Comparison of ENCODE assay signal across 8 cellular contexts in the genomic region with DNA sequence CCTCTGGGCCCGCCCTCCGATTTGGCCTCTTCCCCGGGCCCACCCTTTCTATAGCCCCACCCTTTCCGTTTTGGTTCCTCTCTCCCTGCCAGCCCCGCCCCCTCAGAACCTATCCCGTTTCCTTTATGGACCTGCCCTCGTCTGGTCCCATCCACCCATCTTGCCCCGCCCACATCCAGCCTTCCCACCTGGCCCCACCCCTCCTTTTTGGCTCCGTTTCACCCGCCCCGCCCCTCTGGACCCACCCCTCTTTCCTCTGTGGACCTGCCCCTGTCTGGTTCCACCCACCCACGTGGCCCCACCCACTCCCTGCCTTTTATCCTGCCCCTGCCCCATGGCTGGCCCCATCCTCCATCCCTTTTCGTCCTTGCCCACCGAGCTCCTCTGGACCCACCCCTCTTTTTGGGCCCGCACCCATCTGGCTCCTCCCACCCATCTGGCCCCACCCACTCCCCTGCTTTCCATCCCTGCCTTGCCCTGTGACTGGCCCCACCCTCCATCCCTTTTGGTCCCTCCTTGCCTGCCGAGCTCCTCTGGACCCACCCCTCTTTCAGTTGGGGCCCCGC.
DNase-seq lines count a peak whose midpoint lies in the region; ATAC-seq, FAIRE-seq and TF ChIP-seq lines count a peak whose summit lies in the region.

No MANE protein-coding gene starts in this region.

- no peaks in the 10 kb centered on the region for H3K36me3 ChIP-seq in kidney epithelial cell (ENCODE audit: control insufficient read depth, insufficient read depth, low read length)

- TF ChIP-seq CTCF in GM10266 (IDR thresholded peaks at IDR 0.05; ENCODE audit: control insufficient read depth, insufficient read depth, low read depth, missing control alignments) (no peak), kidney epithelial cell (IDR thresholded peaks at IDR 0.05; ENCODE audit: insufficient read depth, low read length, poor library complexity, severe bottlenecking) (no peak)

- peaks cover 4% of the 10 kb centered on the region for H3K4me1 Mint-ChIP-seq in activated T-helper 17 cell treated with anti-CD3 and anti-CD28 coated beads, Interleukin-2, amount 50 U/mL, for 72 hours

- peak; percentile 68 for ATAC-seq in activated T-helper 17 cell treated with anti-CD3 and anti-CD28 coated beads, Interleukin-2, amount 50 U/mL, for 72 hours (replicated peaks)
- ATAC-seq in GM18867 (IDR thresholded peaks at IDR 0.05; ENCODE audit: unreplicated experiment): no peak

- H3K9me3 Mint-ChIP-seq in activated T-helper 17 cell treated with anti-CD3 and anti-CD28 coated beads, Interleukin-2, amount 50 U/mL, for 72 hours: no peaks in the 10 kb centered on the region

- H3K27me3 Mint-ChIP-seq in activated T-helper 17 cell treated with anti-CD3 and anti-CD28 coated beads, Interleukin-2, amount 50 U/mL, for 72 hours: peaks cover 39% of the 10 kb centered on the region

- H3K4me3 Mint-ChIP-seq in activated T-helper 17 cell treated with anti-CD3 and anti-CD28 coated beads, Interleukin-2, amount 50 U/mL, for 72 hours: peak overlapping the region; percentile 59

- FAIRE-seq in frontal cortex (lab: Jason Lieb, UNC): no peak

- no peak overlapping the region for H3K27ac Mint-ChIP-seq in activated T-helper 17 cell treated with anti-CD3 and anti-CD28 coated beads, Interleukin-2, amount 50 U/mL, for 72 hours

- peak overlapping the region; percentile 15 for H3K4me3 ChIP-seq in kidney epithelial cell (ENCODE audit: low read depth, low read length)

- peaks cover 21% of the 10 kb centered on the region for H3K27me3 ChIP-seq in kidney epithelial cell (ENCODE audit: control insufficient read depth, insufficient read depth, low read length)

- DNase-seq in GM10266 (ENCODE audit: extremely low spot score) (peak; percentile 76), NCI-H82 (lab: John Stamatoyannopoulos, UW) (peak; percentile 100), kidney epithelial cell (ENCODE audit: low read depth) (no peak), NCI-H128 (lab: John Stamatoyannopoulos, UW; ENCODE audit: unreplicated experiment) (no peak), frontal cortex (ENCODE audit: low spot score in 2 of 2) (no peak)
- DNase-seq in stimulated activated naive CD4-positive, alpha-beta T cell (lab: John Stamatoyannopoulos, UW): peak in 5 of 6 experiments; percentile 29 to 60 (median 40)

- H3K36me3 Mint-ChIP-seq in activated T-helper 17 cell treated with anti-CD3 and anti-CD28 coated beads, Interleukin-2, amount 50 U/mL, for 72 hours (ENCODE audit: low read depth): no peaks in the 10 kb centered on the region

Comparison
In these comparisons a context has a peak if more than half of its experiments do, and no peak if none do; other contexts are left out.
1. DNase-seq: peak in GM10266 (single experiment), NCI-H82 (single experiment) and stimulated activated naive CD4-positive, alpha-beta T cell (5 of 6); none in kidney epithelial cell (single experiment), NCI-H128 (single experiment) and frontal cortex (0 of 2).